Comparison of ENCODE assay signal across 8 cellular contexts in genomic region chr19:49442793-49443365, GRCh38. TPM values are rescaled to one million over a fixed set of nuclear protein-coding genes. Genes with fewer than 3 reads are reported as not detected.
DNase-seq lines count a peak whose midpoint lies in the region; ATAC-seq and TF ChIP-seq lines count a peak whose summit lies in the region.

No MANE protein-coding gene starts in this region.

- peaks cover 50% of the 10 kb centered on the region for H3K4me1 Mint-ChIP-seq in activated CD4-positive, alpha-beta T cell treated with anti-CD3 and anti-CD28 coated beads, Interleukin-2, amount 10 ng/mL, durations not matched to agents 7 days and 5 days

- H3K27me3 ChIP-seq in endocrine pancreas (ENCODE audit: control insufficient read depth, insufficient read depth, low read length), result peaks cover 8% of the 10 kb centered on the region
- peaks cover 5 to 53% (median 43%) of the 10 kb centered on the region in 3 donors for H3K27me3 ChIP-seq in stomach

- H3K4me3 Mint-ChIP-seq in activated CD4-positive, alpha-beta T cell treated with anti-CD3 and anti-CD28 coated beads, Interleukin-2, amount 10 ng/mL, durations not matched to agents 7 days and 5 days, result peak overlapping the region; percentile 79

- TF ChIP-seq EP300 in stomach (IDR thresholded peaks at IDR 0.05), result no peak

- peak overlapping the region; percentile 91 for H3K27ac Mint-ChIP-seq in activated CD4-positive, alpha-beta T cell treated with anti-CD3 and anti-CD28 coated beads, Interleukin-2, amount 10 ng/mL, durations not matched to agents 7 days and 5 days

- no peak for TF ChIP-seq CTCF in stomach (IDR thresholded peaks at IDR 0.05)

- 1 to 3% (median 1%) methylated on average over 29 to 41 of the region's 41 CpGs for WGBS in stomach, 5 donors

- peaks cover 45% of the 10 kb centered on the region for H3K27me3 Mint-ChIP-seq in activated CD4-positive, alpha-beta T cell treated with anti-CD3 and anti-CD28 coated beads, Interleukin-2, amount 10 ng/mL, durations not matched to agents 7 days and 5 days

- no peaks in the 10 kb centered on the region for H3K9me3 ChIP-seq in endocrine pancreas (ENCODE audit: control insufficient read depth, low read length)
- no peaks in the 10 kb centered on the region for H3K9me3 ChIP-seq in stomach

- H3K36me3 Mint-ChIP-seq in activated CD4-positive, alpha-beta T cell treated with anti-CD3 and anti-CD28 coated beads, Interleukin-2, amount 10 ng/mL, durations not matched to agents 7 days and 5 days (ENCODE audit: low read depth), result peaks cover 20% of the 10 kb centered on the region

- peak; percentile 6 for ATAC-seq in HG02884 (IDR thresholded peaks at IDR 0.05; ENCODE audit: unreplicated experiment)

- H3K9me3 Mint-ChIP-seq in activated CD4-positive, alpha-beta T cell treated with anti-CD3 and anti-CD28 coated beads, Interleukin-2, amount 10 ng/mL, durations not matched to agents 7 days and 5 days, result no peaks in the 10 kb centered on the region

- intact Hi-C loops in stomach (cut with DNase I; ENCODE audit: low total_unique reads), result loop anchor here (5.0 kb wide), 1 partner anchor 51 kb away; no protein-coding TSS in a partner anchor

- POLR2A ChIA-PET in activated CD4-positive, alpha-beta T cell treated with anti-CD3 and anti-CD28 coated beads, Interleukin-2, amount 10 ng/mL, durations not matched to agents 7 days and 5 days (lab: Charles Lee), result interaction anchor here (0.6 to 1.0 kb wide), 2 partner anchors 10 to 99 kb away, joined by 3 to 6 read pairs; partner anchors contain the start of gene ALDH16A1

- H3K4me1 ChIP-seq in endocrine pancreas (ENCODE audit: control insufficient read depth, insufficient read depth, low read length) (no peaks in the 10 kb centered on the region), stomach (peaks cover 0 to 40% (median 27%) of the 10 kb centered on the region in 4 donors)

- H3K4me3 ChIP-seq in endocrine pancreas (ENCODE audit: control insufficient read depth, insufficient read depth, low read length) (no peak overlapping the region), stomach (peak overlapping the region; percentile 54 to 89 (median 66))

- CTCF ChIA-PET in activated CD4-positive, alpha-beta T cell treated with anti-CD3 and anti-CD28 coated beads, Interleukin-2, amount 10 ng/mL, durations not matched to agents 7 days and 5 days (lab: Charles Lee), result interaction anchor here (0.6 to 1.9 kb wide), 20 partner anchors 9 to 217 kb away, joined by 3 to 10 read pairs (median 4); partner anchors contain the start of genes GFY and PIH1D1

- DNase-seq in NCI-H1417 (lab: John Stamatoyannopoulos, UW) (peak; percentile 58 to 88 (median 60)), NCI-H1417 treated with DMSO at 0.1 percent for 48 hours (lab: John Stamatoyannopoulos, UW) (no peak), NCI-H2227 (lab: John Stamatoyannopoulos, UW; ENCODE audit: unreplicated experiment) (peak; percentile 85), mesenteric fat pad (ENCODE audit: low spot score) (peak; percentile 97), stomach (peak; percentile 90)
- peak; percentile 73 for DNase-seq in activated CD4-positive, alpha-beta T cell treated with anti-CD3 and anti-CD28 coated beads, Interleukin-2, amount 10 ng/mL, durations not matched to agents 7 days and 5 days

- H3K36me3 ChIP-seq in endocrine pancreas (ENCODE audit: control insufficient read depth, insufficient read depth, low read length) (no peaks in the 10 kb centered on the region), stomach (peaks cover 6 to 21% (median 17%) of the 10 kb centered on the region in 4 donors)

- no peak for TF ChIP-seq POLR2A in stomach (IDR thresholded peaks at IDR 0.05)

- peak overlapping the region; percentile 68 to 89 (median 82) for H3K27ac ChIP-seq in stomach

- H3K9ac ChIP-seq in endocrine pancreas (ENCODE audit: control insufficient read depth, insufficient read depth, low read length), result peak overlapping the region; percentile 22

RNA-seq across cellular contexts. Expression of gene SLC17A7, which starts 1.6 kb away (rescaled TPM):
- under 1 TPM; 0.15 to 0.25 TPM for total RNA-seq in activated CD4-positive, alpha-beta T cell treated with anti-CD3 and anti-CD28 coated beads, Interleukin-2, amount 10 ng/mL, durations not matched to agents 7 days and 5 days
- total RNA-seq in mesenteric fat pad (2.3 TPM), stomach (1 to 10 TPM in 3 of 5 donors, not detected in 2; 1.1 to 2.0 (median 1.8) TPM)
- polyA plus RNA-seq in stomach, result under 1 TPM; 0.25 to 0.76 (median 0.65) TPM

RNA-seq across cellular contexts. Expression of gene PIH1D1, which starts 8.7 kb away (rescaled TPM):
- total RNA-seq in activated CD4-positive, alpha-beta T cell treated with anti-CD3 and anti-CD28 coated beads, Interleukin-2, amount 10 ng/mL, durations not matched to agents 7 days and 5 days, result 100 to 1,000 TPM; 146 to 176 TPM
- total RNA-seq in mesenteric fat pad (50.2 TPM), stomach (100 to 1,000 TPM in 1 of 5 donors, 10 to 100 TPM in 4; 58.9 to 193 (median 70.7) TPM)
- 100 to 1,000 TPM in 2 of 3 donors, 10 to 100 TPM in 1; 94.5 to 110 (median 108) TPM for polyA plus RNA-seq in stomach

RNA-seq across cellular contexts. Expression of gene ALDH16A1, which starts 10.1 kb away (rescaled TPM):
- total RNA-seq in activated CD4-positive, alpha-beta T cell treated with anti-CD3 and anti-CD28 coated beads, Interleukin-2, amount 10 ng/mL, durations not matched to agents 7 days and 5 days, result 10 to 100 TPM; 49.2 to 60.4 TPM
- total RNA-seq in mesenteric fat pad, result 32.1 TPM
- 100 to 1,000 TPM in 1 of 5 donors, 10 to 100 TPM in 4; 27.9 to 198 (median 42.6) TPM for total RNA-seq in stomach
- 10 to 100 TPM; 32.2 to 43.1 (median 42.5) TPM for polyA plus RNA-seq in stomach

RNA-seq across cellular contexts. Expression of gene GFY, which starts 17.7 kb away (rescaled TPM):
- total RNA-seq in activated CD4-positive, alpha-beta T cell treated with anti-CD3 and anti-CD28 coated beads, Interleukin-2, amount 10 ng/mL, durations not matched to agents 7 days and 5 days, result not detected
- total RNA-seq in mesenteric fat pad, result not detected
- not detected for total RNA-seq in stomach
- not detected for polyA plus RNA-seq in stomach

RNA-seq across cellular contexts. Expression of gene PTH2, which starts 19.6 kb away (rescaled TPM):
- total RNA-seq in activated CD4-positive, alpha-beta T cell treated with anti-CD3 and anti-CD28 coated beads, Interleukin-2, amount 10 ng/mL, durations not matched to agents 7 days and 5 days, result 1 to 10 TPM in 1 of 2 experiments, under 1 TPM in 1; 0.52 to 1.2 TPM
- not detected for total RNA-seq in mesenteric fat pad
- not detected for total RNA-seq in stomach
- polyA plus RNA-seq in stomach, result not detected
